8 cellular contexts compared by ENCODE assay signal in genomic region chr14:89000007-89000942, GRCh38.
DNase-seq lines count a peak whose midpoint lies in the region; ATAC-seq and TF ChIP-seq lines count a peak whose summit lies in the region.

No MANE protein-coding gene starts in this region.

- peak overlapping the region; percentile 57 for H3K27ac ChIP-seq in foreskin keratinocyte

- peak; percentile 75 for ATAC-seq in SK-N-SH treated with all-trans-retinoic acid at 6 μM for 48 hours
- ATAC-seq in foreskin keratinocyte, result peak; percentile 99
- ATAC-seq in GM18907 (IDR thresholded peaks at IDR 0.05; ENCODE audit: unreplicated experiment), result no peak

- CTCF ChIA-PET in BJ (lab: Yijun Ruan, JAX), result interaction anchor here (0.5 to 1.6 kb wide), 6 partner anchors 9 to 222 kb away, joined by 3 to 4 read pairs (median 3); no protein-coding TSS in a partner anchor
- CTCF ChIA-PET in HEK293T (lab: Yijun Ruan, JAX), result no interaction called here

- TF ChIP-seq CTCF in BJ (IDR thresholded peaks at IDR 0.05; ENCODE audit: insufficient read depth, low read depth, low read length) (no peak), foreskin keratinocyte (conservative IDR thresholded peaks at IDR 0.05) (no peak)

- DNase-seq in BJ (ENCODE audit: low read depth), result peak; percentile 92
- peak; percentile 24 for DNase-seq in HEK293T (ENCODE audit: extremely low spot score)
- DNase-seq in foreskin keratinocyte, result peak; percentile 87 to 95
- DNase-seq in stimulated activated CD8-positive, alpha-beta memory T cell treated with anti-CD3 and anti-CD28 coated beads, Interleukin-7, amount 100 ng/mL, for 48 hours (ENCODE audit: extremely low read depth in 1 of 2, low read depth in 1 of 2), result peak; percentile 21 to 53
- no peak for DNase-seq in DMS79 treated with DMSO at 0.1 percent for 48 hours (lab: John Stamatoyannopoulos, UW)
- DNase-seq in DMS153 treated with DMSO at 0.1 percent for 48 hours (lab: John Stamatoyannopoulos, UW; ENCODE audit: unreplicated experiment), result no peak

- H3K4me3 ChIP-seq in BJ (ENCODE audit: low read depth, low read length), result no peak overlapping the region

- POLR2A ChIA-PET in BJ (lab: Charles Lee) (no interaction called here), HEK293T (lab: Yijun Ruan, JAX) (no interaction called here)

- no peaks in the 10 kb centered on the region for H3K36me3 ChIP-seq in BJ (ENCODE audit: control insufficient read depth, insufficient read depth, low read length)

- H3K27me3 ChIP-seq in BJ (ENCODE audit: control insufficient read depth, insufficient read depth, low read length) (no peaks in the 10 kb centered on the region), foreskin keratinocyte (no peaks in the 10 kb centered on the region)

- peaks cover 10% of the 10 kb centered on the region for H3K4me1 ChIP-seq in foreskin keratinocyte

TF ChIP-seq in HEK293T, 16 proteins besides CTCF, POLR2A, EP300 and RAD21:
- TF ChIP-seq SUZ12 (IDR thresholded peaks at IDR 0.05) (no peak), PKNOX1 (IDR thresholded peaks at IDR 0.05) (0 out of 2 replicates have a peak, but pooled peaks have one; percentile 11), ELF4 (IDR thresholded peaks at IDR 0.05) (no peak)

TF ChIP-seq in SK-N-SH treated with all-trans-retinoic acid at 6 μM for 48 hours, 23 proteins besides CTCF, POLR2A, EP300 and RAD21:
- TF ChIP-seq CSRNP3 (CRISPR knock-in tag; IDR thresholded peaks at IDR 0.05) (no peak), CSDC2 (CRISPR knock-in tag; IDR thresholded peaks at IDR 0.05) (no peak; the same call in 1 of the 2 replicates), RARB (CRISPR knock-in tag; IDR thresholded peaks at IDR 0.05) (no peak), BACH2 (CRISPR knock-in tag; IDR thresholded peaks at IDR 0.05; ENCODE audit: borderline replicate concordance) (no peak; the same call in 1 of the 2 replicates), TSHZ2 (CRISPR knock-in tag; IDR thresholded peaks at IDR 0.05) (peak; percentile 10), GLIS3 (CRISPR knock-in tag; IDR thresholded peaks at IDR 0.05) (no peak), TOX (CRISPR knock-in tag; IDR thresholded peaks at IDR 0.05; ENCODE audit: borderline replicate concordance) (no peak), SNAI2 (CRISPR knock-in tag; IDR thresholded peaks at IDR 0.05) (peak; percentile 64; the same call in 1 of the 2 replicates), ZNF70 (CRISPR knock-in tag; IDR thresholded peaks at IDR 0.05) (no peak), TCF4 (CRISPR knock-in tag; IDR thresholded peaks at IDR 0.05; ENCODE audit: borderline replicate concordance) (peak; percentile 65; the same call in 1 of the 2 replicates), ISL1 (CRISPR knock-in tag; IDR thresholded peaks at IDR 0.05) (peak; percentile 16), CREB5 (CRISPR knock-in tag; IDR thresholded peaks at IDR 0.05; ENCODE audit: low read depth) (no peak), POU6F1 (CRISPR knock-in tag; IDR thresholded peaks at IDR 0.05; ENCODE audit: borderline replicate concordance, low read depth) (no peak), ZNF565 (CRISPR knock-in tag; conservative IDR thresholded peaks at IDR 0.05; ENCODE audit: low read depth) (no peak), ZC3H10 (CRISPR knock-in tag; IDR thresholded peaks at IDR 0.05) (peak; percentile 18; the same call in 1 of the 2 replicates), PPARA (CRISPR knock-in tag; IDR thresholded peaks at IDR 0.05; ENCODE audit: borderline replicate concordance) (no peak), ZFP3 (CRISPR knock-in tag; IDR thresholded peaks at IDR 0.05) (no peak), ZNF8 (CRISPR knock-in tag; IDR thresholded peaks at IDR 0.05) (no peak), ZFP30 (CRISPR knock-in tag; IDR thresholded peaks at IDR 0.05) (no peak), PATZ1 (CRISPR knock-in tag; IDR thresholded peaks at IDR 0.05; ENCODE audit: borderline replicate concordance) (no peak), ARNTL (CRISPR knock-in tag; IDR thresholded peaks at IDR 0.05; ENCODE audit: borderline replicate concordance, low read depth) (no peak), ESRRG (CRISPR knock-in tag; IDR thresholded peaks at IDR 0.05) (no peak), OSR1 (CRISPR knock-in tag; IDR thresholded peaks at IDR 0.05) (no peak)

Comparison
In these comparisons a context has a peak if more than half of its experiments do, and no peak if none do; other contexts are left out.
1. DNase-seq: peak in BJ (single experiment), HEK293T (single experiment), foreskin keratinocyte (2 of 2) and stimulated activated CD8-positive, alpha-beta memory T cell treated with anti-CD3 and anti-CD28 coated beads, Interleukin-7, amount 100 ng/mL, for 48 hours (2 of 2); none in DMS79 treated with DMSO at 0.1 percent for 48 hours (single experiment) and DMS153 treated with DMSO at 0.1 percent for 48 hours (single experiment).